Comparison of ENCODE assay signal across 26 cellular contexts in the genomic region with DNA sequence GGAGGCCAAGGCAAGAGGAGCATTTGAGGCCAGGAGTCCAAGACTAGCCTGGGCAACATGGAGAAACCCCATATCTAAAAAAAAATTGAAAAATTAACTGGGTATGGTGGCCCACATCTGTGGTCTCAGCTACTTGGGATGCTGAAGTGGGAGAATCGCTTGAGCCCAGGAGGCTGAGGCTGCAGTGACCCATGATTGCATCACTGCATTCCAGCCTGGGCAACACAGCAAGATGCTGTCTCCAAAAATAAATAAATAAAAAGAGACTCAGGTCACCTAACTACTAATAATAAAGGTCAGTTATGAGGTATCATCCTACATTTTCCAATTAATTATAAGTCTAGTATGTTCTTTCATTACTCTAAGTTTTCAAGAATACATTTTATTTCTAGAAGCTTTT. TPM values are rescaled to one million over a fixed set of nuclear protein-coding genes. Genes with fewer than 3 reads are reported as not detected.
"Had no signal": no experiment of that assay in that cellular context is flagged by ENCODE, and none has a peak within 500 bp of the region (broad histone marks: within the 10 kb centered on the region; RNA-seq: fewer than 3 reads in every experiment).

No MANE protein-coding gene starts in this region.

- FAIRE-seq: keratinocyte had no signal

- H3K4me1 ChIP-seq: colonic mucosa, esophagus squamous epithelium, gastrocnemius medialis, heart right ventricle, left lung, lower lobe of right lung had no signal

- ATAC-seq: effector memory CD8-positive, alpha-beta T cell; esophagus mucosa; gastrocnemius medialis; heart right ventricle; left cardiac atrium; left lung; left ventricle myocardium superior; lower lobe of right lung; mucosa of descending colon had no signal

- H3K27ac ChIP-seq: colonic mucosa, epithelial cell of prostate, esophagus squamous epithelium, gastrocnemius medialis, heart right ventricle, left lung, lower lobe of right lung had no signal

- H3K4me3 ChIP-seq: colonic mucosa, esophagus squamous epithelium, gastrocnemius medialis, heart right ventricle, left lung, lower lobe of right lung, mucosa of descending colon had no signal

- H3K36me3 ChIP-seq: colonic mucosa, esophagus squamous epithelium, gastrocnemius medialis, heart right ventricle, left lung, lower lobe of right lung had no signal

- H3K27me3 ChIP-seq: colonic mucosa, esophagus squamous epithelium, gastrocnemius medialis, heart right ventricle, left lung had no signal

- H3K9me3 ChIP-seq: colonic mucosa, esophagus squamous epithelium, gastrocnemius medialis, heart right ventricle, left lung, lower lobe of right lung, mucosa of descending colon had no signal

- DNase-seq: colonic mucosa; cortex of kidney; effector CD8-positive, alpha-beta T cell; effector memory CD8-positive, alpha-beta T cell; endodermal cell; erythroblast; esophagus squamous epithelium; foreskin fibroblast; foreskin melanocyte; gastrocnemius medialis; glutamatergic neuron; head of caudate nucleus; heart right ventricle; hippocampal formation; left cardiac atrium; left ventricle myocardium superior; lower lobe of right lung; mesenchymal stem cell; mucosa of descending colon; naive B cell had no signal

RNA-seq across cellular contexts. Expression of a gene that starts 20.6 kb away (rescaled TPM):
- total RNA-seq: colonic mucosa, dermis microvascular lymphatic vessel endothelial cell, esophagus mucosa, gastrocnemius medialis, heart right ventricle, left cardiac atrium, left ventricle myocardium superior, lung microvascular endothelial cell had no signal
